In the genomic region with DNA sequence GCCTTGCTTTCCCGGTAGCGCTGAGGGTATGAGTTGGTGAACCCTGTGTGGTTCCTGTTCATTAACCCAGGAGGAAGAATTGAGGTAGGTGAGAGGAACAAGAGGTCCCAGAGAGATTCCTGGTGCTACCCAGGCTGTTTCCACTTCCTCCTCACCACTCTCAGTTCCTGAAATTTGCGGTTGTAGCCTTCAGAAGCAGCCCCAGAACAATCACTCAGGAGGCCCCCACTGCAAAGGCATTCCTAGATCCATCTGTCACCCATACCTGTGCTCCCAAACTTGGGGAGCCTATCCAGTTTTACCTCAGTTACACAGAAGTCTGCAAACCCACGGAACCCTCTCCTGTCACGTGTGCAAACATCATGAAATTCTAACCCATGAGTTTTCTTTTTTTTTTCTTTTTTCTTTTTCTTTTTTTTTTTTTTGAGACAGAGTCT, we compare ENCODE assay signal across 10 cellular contexts. TPM values are rescaled to one million over a fixed set of nuclear protein-coding genes. Genes with fewer than 3 reads are reported as not detected.
DNase-seq lines count a peak whose midpoint lies in the region; ATAC-seq and TF ChIP-seq lines count a peak whose summit lies in the region.
"Had no signal": no experiment of that assay in that cellular context is flagged by ENCODE, and none has a peak within 500 bp of the region (broad histone marks: within the 10 kb centered on the region; RNA-seq: fewer than 3 reads in every experiment).

No MANE protein-coding gene starts in this region.

- POLR2A ChIA-PET in HEK293T (lab: Yijun Ruan, JAX) = no interaction called here

- CTCF ChIA-PET in HEK293T (lab: Yijun Ruan, JAX) = interaction anchor here (0.6 kb wide), 1 partner anchor 1390 kb away, joined by 4 read pairs; no protein-coding TSS in a partner anchor

- ATAC-seq in HG02623 (IDR thresholded peaks at IDR 0.05; ENCODE audit: unreplicated experiment) = peak; percentile 78
- ATAC-seq in sciatic nerve = peak; percentile 57

- intact Hi-C loops in sciatic nerve (cut with DNase I) = no loop called here

- peak; percentile 59 for DNase-seq in SKM-1 treated with dmso at 0.1 percent for 144 hours (lab: John Stamatoyannopoulos, UW; ENCODE audit: unreplicated experiment)
- no peak for DNase-seq in SKM-1 (lab: John Stamatoyannopoulos, UW; ENCODE audit: unreplicated experiment)
- DNase-seq in KG1 (lab: John Stamatoyannopoulos, UW) = peak; percentile 14
- no peak for DNase-seq in sciatic nerve (ENCODE audit: low spot score)
- DNase-seq in HT-29 (ENCODE audit: low spot score) = no peak
- no peak for DNase-seq in HEK293T (ENCODE audit: extremely low spot score)
- no peak for DNase-seq in NCI-H2171 treated with DMSO at 0.1 percent for 48 hours (lab: John Stamatoyannopoulos, UW)
- DNase-seq: heart right ventricle, retina had no signal

TF ChIP-seq in HEK293T, 16 proteins besides CTCF, POLR2A, EP300 and RAD21:
- no peak for TF ChIP-seq SP1 (IDR thresholded peaks at IDR 0.05)
- TF ChIP-seq FOXK2 (IDR thresholded peaks at IDR 0.05) = no peak
- no peak for TF ChIP-seq FOXM1 (IDR thresholded peaks at IDR 0.05; ENCODE audit: borderline replicate concordance)
- no peak for TF ChIP-seq HDGF (IDR thresholded peaks at IDR 0.05; ENCODE audit: borderline replicate concordance)
- TF ChIP-seq SUZ12 (IDR thresholded peaks at IDR 0.05) = no peak
- TF ChIP-seq, protein P1, sequence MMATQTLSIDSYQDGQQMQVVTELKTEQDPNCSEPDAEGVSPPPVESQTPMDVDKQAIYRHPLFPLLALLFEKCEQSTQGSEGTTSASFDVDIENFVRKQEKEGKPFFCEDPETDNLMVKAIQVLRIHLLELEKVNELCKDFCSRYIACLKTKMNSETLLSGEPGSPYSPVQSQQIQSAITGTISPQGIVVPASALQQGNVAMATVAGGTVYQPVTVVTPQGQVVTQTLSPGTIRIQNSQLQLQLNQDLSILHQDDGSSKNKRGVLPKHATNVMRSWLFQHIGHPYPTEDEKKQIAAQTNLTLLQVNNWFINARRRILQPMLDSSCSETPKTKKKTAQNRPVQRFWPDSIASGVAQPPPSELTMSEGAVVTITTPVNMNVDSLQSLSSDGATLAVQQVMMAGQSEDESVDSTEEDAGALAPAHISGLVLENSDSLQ (IDR thresholded peaks at IDR 0.05) = no peak
TF ChIP-seq in HEK293T: peak in this region for 0.

RNA-seq across cellular contexts. Expression of a gene that starts 9.0 kb away (rescaled TPM):
- total RNA-seq in sciatic nerve = 64.2 TPM
- 5.0 and 9.7 TPM in 2 replicates for total RNA-seq in HT-29 (2014; rRNA removed; shearing (Covaris generic))

Comparison
In these comparisons a context has a peak if more than half of its experiments do, and no peak if none do; other contexts are left out.
1. DNase-seq: peak in SKM-1 treated with dmso at 0.1 percent for 144 hours (single experiment) and KG1 (single experiment); none in SKM-1 (single experiment), sciatic nerve (single experiment), HT-29 (single experiment), HEK293T (single experiment) and NCI-H2171 treated with DMSO at 0.1 percent for 48 hours (single experiment).